Comparison of ENCODE assay signal across 22 cellular contexts in the genomic region with DNA sequence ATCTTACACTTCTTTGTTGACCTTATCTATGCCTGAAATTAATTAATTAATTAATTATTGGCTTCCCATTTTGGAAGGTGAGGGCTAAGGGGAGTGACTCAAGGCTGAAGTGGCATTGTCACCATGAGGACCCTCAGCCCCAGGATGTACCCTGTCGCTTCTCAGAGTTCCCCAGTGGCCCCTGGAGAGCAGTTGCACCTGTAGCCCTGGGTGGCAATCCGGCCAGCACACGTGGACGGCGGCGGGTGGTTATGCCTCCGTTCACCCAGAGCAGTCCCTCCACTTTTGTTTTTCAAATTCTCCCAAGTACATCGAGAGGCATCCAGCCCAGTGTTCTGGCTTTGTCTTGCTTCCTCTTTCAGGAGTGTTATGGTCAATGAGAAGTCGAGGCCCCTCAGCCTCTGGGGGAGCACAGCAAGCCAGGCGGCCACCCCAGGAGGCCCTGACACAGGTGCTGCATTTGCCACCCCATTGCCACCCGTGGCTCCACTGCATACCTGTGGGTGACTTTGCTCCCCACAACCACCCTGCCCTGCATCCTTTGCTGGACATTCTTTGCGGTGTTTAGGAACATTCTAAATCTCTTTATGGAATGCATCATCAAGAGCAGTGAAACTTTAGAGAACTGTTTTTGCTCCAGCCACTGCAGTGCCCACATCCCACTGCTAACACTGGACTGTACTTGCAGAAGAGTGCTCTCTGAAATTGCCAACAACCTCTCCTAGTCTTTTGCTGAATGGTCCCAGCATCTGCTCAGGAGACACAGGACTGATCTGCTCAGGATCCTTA. TPM values are rescaled to one million over a fixed set of nuclear protein-coding genes. Genes with fewer than 3 reads are reported as not detected.
"Had no signal": no experiment of that assay in that cellular context is flagged by ENCODE, and none has a peak within 500 bp of the region (broad histone marks: within the 10 kb centered on the region; RNA-seq: fewer than 3 reads in every experiment).

No MANE protein-coding gene starts in this region.

- DNase-seq: endodermal cell; erythroblast; foreskin melanocyte; head of caudate nucleus; kidney; left cardiac atrium; mammary epithelial cell; naive thymus-derived CD4-positive, alpha-beta T cell; nephron progenitor cell; small intestine; stimulated activated CD4-positive, alpha-beta T cell treated with anti-CD3 and anti-CD28 coated beads, Interleukin-12 subunit alpha, Interleukin-12 subunit beta, amount 100 ng/mL, for 4 hours; stimulated activated CD4-positive, alpha-beta T cell treated with anti-CD3 and anti-CD28 coated beads, Interleukin-2, amount 100 ng/mL, for 48 hours; tibial artery; upper lobe of left lung; uterus had no signal

- H3K36me3 Mint-ChIP-seq: naive thymus-derived CD4-positive, alpha-beta T cell had no signal

- H2AFZ ChIP-seq: hepatocyte had no signal

- H3K4me1 ChIP-seq: right atrium auricular region, uterus had no signal

- H3K27ac Mint-ChIP-seq: endodermal cell; naive thymus-derived CD4-positive, alpha-beta T cell; nephron progenitor cell; stimulated activated naive CD8-positive, alpha-beta T cell treated with anti-CD3 and anti-CD28 coated beads, Interleukin-15, Interleukin-2, amounts not matched to agents 100 ng/mL and 50 ng/mL, for 24 hours had no signal

- H3K4me1 Mint-ChIP-seq: naive thymus-derived CD4-positive, alpha-beta T cell had no signal

- H3K4me3 ChIP-seq: hepatocyte, right atrium auricular region, tibial artery, upper lobe of left lung, uterus had no signal

- H3K4me2 ChIP-seq: hepatocyte had no signal

- H3K36me3 ChIP-seq: neutrophil, right atrium auricular region, tibial artery, upper lobe of left lung, uterus had no signal

- H3K4me3 Mint-ChIP-seq: endodermal cell; naive thymus-derived CD4-positive, alpha-beta T cell; nephron progenitor cell; stimulated activated naive CD8-positive, alpha-beta T cell treated with anti-CD3 and anti-CD28 coated beads, Interleukin-15, Interleukin-2, amounts not matched to agents 100 ng/mL and 50 ng/mL, for 24 hours had no signal

- H3K27ac ChIP-seq: hepatocyte, neutrophil, right atrium auricular region, tibial artery, upper lobe of left lung, uterus had no signal

- H3K9me3 ChIP-seq: neutrophil, right atrium auricular region, tibial artery, upper lobe of left lung, uterus had no signal

- ATAC-seq: left cardiac atrium; naive thymus-derived CD4-positive, alpha-beta T cell had no signal

- H3K9me3 Mint-ChIP-seq: endodermal cell; nephron progenitor cell; stimulated activated naive CD8-positive, alpha-beta T cell treated with anti-CD3 and anti-CD28 coated beads, Interleukin-15, Interleukin-2, amounts not matched to agents 100 ng/mL and 50 ng/mL, for 24 hours had no signal

- H3K27me3 ChIP-seq: upper lobe of left lung had no signal

RNA-seq across cellular contexts. Expression of a gene that starts 11.5 kb away (rescaled TPM):
- total RNA-seq: endothelial cell of umbilical vein; liver; mononuclear cell; naive thymus-derived CD4-positive, alpha-beta T cell had no signal
- polyA plus RNA-seq: endothelial cell of umbilical vein; liver; naive thymus-derived CD4-positive, alpha-beta T cell had no signal
